In genomic region chr9:110847661-110848060, GRCh38 we compare ENCODE assay signal across 24 cellular contexts.
DNase-seq lines count a peak whose midpoint lies in the region; ATAC-seq, FAIRE-seq and TF ChIP-seq lines count a peak whose summit lies in the region.
"Had no signal": no experiment of that assay in that cellular context is flagged by ENCODE, and none has a peak within 500 bp of the region (broad histone marks: within the 10 kb centered on the region; RNA-seq: fewer than 3 reads in every experiment).

No MANE protein-coding gene starts in this region.

- DNase-seq in Right ventricle myocardium superior (no peak), Right ventricle myocardium inferior (ENCODE audit: missing footprints) (no peak), adipocyte (ENCODE audit: low read depth) (peak; percentile 38), kidney (no peak), tibial artery (no peak), kidney tubule cell (ENCODE audit: low spot score) (no peak), DMS114 treated with DMSO at 0.1 percent for 48 hours (lab: John Stamatoyannopoulos, UW; ENCODE audit: unreplicated experiment) (no peak), caudate nucleus (lab: John Stamatoyannopoulos, UW) (no peak)
- DNase-seq: activated CD4-positive, alpha-beta T cell treated with anti-CD3 and anti-CD28 coated beads, Interleukin-2, amount 10 ng/mL, durations not matched to agents 7 days and 5 days; activated CD8-positive, alpha-beta memory T cell treated with anti-CD3 and anti-CD28 coated beads, Interleukin-2, amount 50 U/mL, for 48 hours; activated gamma-delta T cell; aorta; CD4-positive, CD25-positive, alpha-beta regulatory T cell; DMS79; lower lobe of right lung; MM.1S; NCI-H1930; NCI-H510A; SJCRH30; stimulated activated naive CD4-positive, alpha-beta T cell treated with Interleukin-2 at 50 U/mL for 16 hours had no signal

- H3K9me3 ChIP-seq in adipocyte (ENCODE audit: control insufficient read depth, low read length) (no peaks in the 10 kb centered on the region), kidney (ENCODE audit: control insufficient read depth in 1 of 2, low read length in 2 of 2) (no peaks in the 10 kb centered on the region), tibial artery (no peaks in the 10 kb centered on the region)
- H3K9me3 ChIP-seq: lower lobe of right lung had no signal

- H3K9ac ChIP-seq in adipocyte (ENCODE audit: low read length) (peak overlapping the region; percentile 68), kidney (ENCODE audit: low read length in 2 of 2) (no peak overlapping the region)

- FAIRE-seq in kidney (lab: Jason Lieb, UNC) = peak; percentile 72
- FAIRE-seq: colon, endothelial cell of umbilical vein, GM19239 had no signal

- H3K4me1 ChIP-seq in adipocyte (ENCODE audit: control insufficient read depth, insufficient read depth, low read length) = peaks cover 31% of the 10 kb centered on the region
- H3K4me1 ChIP-seq in kidney (ENCODE audit: control insufficient read depth in 1 of 2, insufficient read depth in 1 of 2, low read depth in 1 of 2, low read length in 2 of 2) = no peaks in the 10 kb centered on the region
- peaks cover 0 to 21% (median 3%) of the 10 kb centered on the region in 4 donors for H3K4me1 ChIP-seq in tibial artery
- H3K4me1 ChIP-seq: lower lobe of right lung had no signal

- ATAC-seq in Right ventricle myocardium superior (ENCODE audit: poor library complexity) = peak; percentile 15
- no peak for ATAC-seq in Right ventricle myocardium inferior
- ATAC-seq: lower lobe of right lung; natural killer cell treated with Interleukin-12 subunit alpha and Interleukin-12 subunit beta and Interleukin-15 and Interleukin-18, amount 100 ng/mL, for 72 hours had no signal

- intact Hi-C loops in Right ventricle myocardium superior (cut with DNase I) (no loop called here), Right ventricle myocardium inferior (cut with DNase I) (no loop called here), kidney (cut with DNase I) (no loop called here), tibial artery (cut with DNase I; ENCODE audit: low total_unique reads) (no loop called here)

- H3K4me3 ChIP-seq in adipocyte (ENCODE audit: low read length) (peak overlapping the region; percentile 54), kidney (ENCODE audit: low read length in 2 of 2) (no peak overlapping the region), tibial artery (no peak overlapping the region)
- H3K4me3 ChIP-seq: lower lobe of right lung, SJCRH30 had no signal

- H3K27me3 ChIP-seq in adipocyte (replicated peaks; ENCODE audit: control insufficient read depth, insufficient read depth, low read length) = no peaks in the 10 kb centered on the region
- no peaks in the 10 kb centered on the region for H3K27me3 ChIP-seq in tibial artery
- H3K27me3 ChIP-seq: SJCRH30 had no signal

- TF ChIP-seq CTCF in kidney (IDR thresholded peaks at IDR 0.05; ENCODE audit: borderline replicate concordance, extremely low read depth, insufficient read depth) (no peak), tibial artery (IDR thresholded peaks at IDR 0.05) (no peak)

- H3K36me3 ChIP-seq in adipocyte (ENCODE audit: control insufficient read depth, insufficient read depth, low read length, severe bottlenecking) (no peaks in the 10 kb centered on the region), kidney (ENCODE audit: control insufficient read depth in 1 of 2, insufficient read depth in 2 of 2, low read length in 2 of 2) (no peaks in the 10 kb centered on the region), tibial artery (no peaks in the 10 kb centered on the region)
- H3K36me3 ChIP-seq: lower lobe of right lung, SJCRH30 had no signal

- no peak overlapping the region for H3K27ac ChIP-seq in kidney (ENCODE audit: low read depth in 2 of 2, low read length in 2 of 2)
- peak overlapping the region; percentile 2 to 38 for H3K27ac ChIP-seq in tibial artery
- no peak overlapping the region for H3K27ac ChIP-seq in caudate nucleus (ENCODE audit: low read depth, low read length)
- H3K27ac ChIP-seq: lower lobe of right lung, SJCRH30 had no signal

Comparison
In these comparisons a context has a peak if more than half of its experiments do, and no peak if none do; other contexts are left out.
1. H3K27ac ChIP-seq: peak in tibial artery (2 of 2); none in kidney (0 of 2) and caudate nucleus (single experiment).